ENCODE assay signal across 14 cellular contexts in the genomic region with DNA sequence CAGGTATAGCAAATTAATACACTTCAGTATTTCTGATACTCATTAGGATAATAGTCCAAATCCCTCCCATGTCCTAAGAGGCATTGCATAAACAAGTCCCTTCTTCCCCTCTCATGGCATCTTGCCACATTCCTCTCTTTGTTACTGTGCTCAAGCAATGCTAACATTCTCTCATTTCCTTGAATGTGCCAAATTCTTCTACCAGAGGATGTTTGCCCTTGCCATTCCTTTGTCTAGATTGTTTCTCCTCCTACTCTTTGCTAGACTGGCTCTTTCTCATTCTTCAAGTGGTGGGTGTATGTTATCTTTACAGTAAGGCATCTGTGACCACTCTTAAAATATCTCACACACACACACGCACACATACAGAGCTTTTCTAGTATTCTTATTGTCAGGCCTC.
DNase-seq lines count a peak whose midpoint lies in the region; ATAC-seq, FAIRE-seq and TF ChIP-seq lines count a peak whose summit lies in the region.
"Had no signal": no experiment of that assay in that cellular context is flagged by ENCODE, and none has a peak within 500 bp of the region (broad histone marks: within the 10 kb centered on the region; RNA-seq: fewer than 3 reads in every experiment).

No MANE protein-coding gene starts in this region.

- no peaks in the 10 kb centered on the region for H3K9me3 ChIP-seq in SJSA1 (replicated peaks)
- H3K9me3 ChIP-seq: esophagus squamous epithelium had no signal

- H3K4me1 ChIP-seq in SJSA1 (replicated peaks), result peaks cover 21% of the 10 kb centered on the region

- H3K27me3 ChIP-seq in SJSA1 (replicated peaks), result no peaks in the 10 kb centered on the region
- H3K27me3 ChIP-seq: cardiac muscle cell, esophagus squamous epithelium had no signal

- ATAC-seq in GM21360 (IDR thresholded peaks at IDR 0.05; ENCODE audit: unreplicated experiment), result no peak
- ATAC-seq in GM18909 (IDR thresholded peaks at IDR 0.05; ENCODE audit: poor library complexity, unreplicated experiment), result no peak
- ATAC-seq: sciatic nerve, T-cell had no signal

- H3K36me3 ChIP-seq in SJSA1, result no peaks in the 10 kb centered on the region
- H3K36me3 ChIP-seq: cardiac muscle cell, esophagus squamous epithelium had no signal

- FAIRE-seq in GM19239 (lab: Jason Lieb, UNC), result no peak

- H3K4me3 ChIP-seq in SJSA1, result no peak overlapping the region
- no peak overlapping the region for H3K4me3 ChIP-seq in fibroblast of mammary gland (ENCODE audit: control insufficient read depth, low read depth, low read length)
- H3K4me3 ChIP-seq: cardiac muscle cell, esophagus squamous epithelium had no signal

- no peak for TF ChIP-seq CTCF in fibroblast of mammary gland (conservative IDR thresholded peaks at IDR 0.05; ENCODE audit: control insufficient read depth, insufficient read depth, low read depth, low read length)

- DNase-seq in GM03348 (ENCODE audit: low spot score), result peak; percentile 71
- DNase-seq in SJSA1 (ENCODE audit: low read depth in 1 of 2, low spot score in 2 of 2), result peak; percentile 80 to 93
- DNase-seq in fibroblast of mammary gland (ENCODE audit: low read depth), result peak; percentile 50
- DNase-seq in renal cortical epithelial cell (ENCODE audit: low read depth), result peak; percentile 66
- no peak for DNase-seq in NCI-H345 treated with DMSO at 0.1 percent for 48 hours (lab: John Stamatoyannopoulos, UW; ENCODE audit: unreplicated experiment)
- DNase-seq in GM19239 (ENCODE audit: insufficient read length, low spot score), result no peak
- DNase-seq: activated CD4-positive, alpha-beta T cell treated with anti-CD3 and anti-CD28 coated beads for 4 hours; esophagus squamous epithelium; Kasumi-1; T-cell had no signal

- H3K27ac ChIP-seq in SJSA1, result peak overlapping the region; percentile 91
- H3K27ac ChIP-seq: cardiac muscle cell, esophagus squamous epithelium had no signal

Comparison
In these comparisons a context has a peak if more than half of its experiments do, and no peak if none do; other contexts are left out.
1. DNase-seq: peak in GM03348 (single experiment), SJSA1 (2 of 2), fibroblast of mammary gland (single experiment) and renal cortical epithelial cell (single experiment); none in NCI-H345 treated with DMSO at 0.1 percent for 48 hours (single experiment) and GM19239 (single experiment).